Comparison of ENCODE assay signal across 15 cellular contexts in genomic region chr11:71248251-71248570, GRCh38. TPM values are rescaled to one million over a fixed set of nuclear protein-coding genes. Genes with fewer than 3 reads are reported as not detected.
"Had no signal": no experiment of that assay in that cellular context is flagged by ENCODE, and none has a peak within 500 bp of the region (broad histone marks: within the 10 kb centered on the region; RNA-seq: fewer than 3 reads in every experiment).

No MANE protein-coding gene starts in this region.

- H2AFZ ChIP-seq: hepatocyte had no signal

- H3K36me3 ChIP-seq: adrenal gland, esophagus squamous epithelium, lower lobe of right lung, right atrium auricular region, transverse colon had no signal

- H3K27me3 ChIP-seq: hepatocyte had no signal

- H3K27ac ChIP-seq: adrenal gland, esophagus squamous epithelium, hepatocyte, lower lobe of right lung, right atrium auricular region, transverse colon had no signal

- H3K9me3 ChIP-seq: adrenal gland, esophagus squamous epithelium, lower lobe of right lung, right atrium auricular region, transverse colon had no signal

- ATAC-seq: activated naive CD4-positive, alpha-beta T cell treated with anti-CD3 and anti-CD28 coated beads, Interleukin-2, amount 50 U/mL, for 72 hours; activated T-cell treated with anti-CD3 and anti-CD28 coated beads, Interleukin-2, amount 50 U/mL, for 72 hours; effector memory CD8-positive, alpha-beta T cell; lower lobe of right lung had no signal

- H3K4me3 ChIP-seq: adrenal gland, esophagus squamous epithelium, hepatocyte, lower lobe of right lung, right atrium auricular region, transverse colon had no signal

- DNase-seq: activated CD4-positive, alpha-beta T cell treated with anti-CD3 and anti-CD28 coated beads for 1 hour; activated CD8-positive, alpha-beta memory T cell treated with anti-CD3 and anti-CD28 coated beads for 24 hours; activated gamma-delta T cell treated with Interleukin-2 at 50 U/mL for 16 hours; activated T-cell treated with anti-CD3 and anti-CD28 coated beads, Interleukin-2, amount 50 U/mL, for 72 hours; adrenal gland; effector memory CD8-positive, alpha-beta T cell; esophagus squamous epithelium; lower lobe of right lung; occipital lobe; T-helper 1 cell; T1000; transverse colon had no signal

RNA-seq across cellular contexts. Expression of gene SHANK2, which starts 4.2 kb away (rescaled TPM):
- total RNA-seq: activated naive CD4-positive, alpha-beta T cell treated with anti-CD3 and anti-CD28 coated beads, Interleukin-2, amount 50 U/mL, for 72 hours had no signal
